Comparison of ENCODE assay signal across 16 cellular contexts in the genomic region with DNA sequence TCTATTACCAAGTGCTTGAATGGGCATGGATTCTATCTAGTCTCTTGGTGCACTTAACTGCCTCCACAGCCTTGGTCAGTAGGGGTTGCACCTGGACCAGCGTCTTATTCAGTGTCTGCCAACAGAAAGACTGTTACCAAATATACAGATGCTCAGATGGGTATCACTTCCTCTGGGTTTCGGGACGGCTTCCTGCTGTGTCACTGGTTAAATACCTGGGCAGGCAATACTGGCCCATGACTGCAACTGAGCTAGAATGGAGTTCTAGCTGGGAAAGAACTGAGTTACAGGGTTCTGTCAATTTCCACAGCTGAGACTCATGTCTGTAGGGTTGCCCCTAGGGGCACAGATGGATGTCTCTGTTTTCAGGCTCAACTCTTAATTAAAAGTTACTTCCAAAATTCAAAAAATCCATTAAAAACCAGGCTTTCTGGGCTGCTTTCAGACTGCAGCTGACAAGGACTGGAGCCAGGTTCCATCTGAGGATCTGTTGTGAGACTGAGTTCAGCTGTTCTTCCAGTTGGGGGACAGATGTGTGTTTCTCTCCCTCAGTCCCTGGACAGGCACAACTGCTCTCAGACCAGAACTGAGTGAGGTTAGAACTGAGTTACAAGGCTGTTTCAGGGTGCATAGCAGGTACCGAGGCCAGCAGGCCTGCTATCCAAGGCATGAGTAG.
A peak's percentile ranks its signal among the peaks of the same experiment; 100 is the strongest.
DNase-seq lines count a peak whose midpoint lies in the region; ATAC-seq lines count a peak whose summit lies in the region.
"Had no signal": no experiment of that assay in that cellular context is flagged by ENCODE, and none has a peak within 500 bp of the region (broad histone marks: within the 10 kb centered on the region; RNA-seq: fewer than 3 reads in every experiment).

No MANE protein-coding gene starts in this region.

- ATAC-seq in GM18868 (IDR thresholded peaks at IDR 0.05; ENCODE audit: unreplicated experiment), result peak; percentile 53
- ATAC-seq in HG02588 (IDR thresholded peaks at IDR 0.05; ENCODE audit: unreplicated experiment), result peak; percentile 57
- ATAC-seq in sciatic nerve, result peak; percentile 95
- no peak for ATAC-seq in HG02884 (IDR thresholded peaks at IDR 0.05; ENCODE audit: unreplicated experiment)
- ATAC-seq: activated CD4-positive, CD25-positive, alpha-beta regulatory T cell treated with anti-CD3 and anti-CD28 coated beads, Interleukin-2, amount 50 U/mL, for 24 hours; activated naive CD8-positive, alpha-beta T cell treated with anti-CD3 and anti-CD28 coated beads, Interleukin-2, amount 50 U/mL, for 24 hours; activated T-helper 17 cell treated with anti-CD3 and anti-CD28 coated beads, Interleukin-2, amount 50 U/mL, for 72 hours; gastroesophageal sphincter; T-helper 17 cell had no signal

- DNase-seq in NAMALWA (ENCODE audit: low spot score) (peak; percentile 5), sciatic nerve (ENCODE audit: low spot score) (no peak), COR-L47 (lab: John Stamatoyannopoulos, UW) (no peak)
- DNase-seq in activated naive CD4-positive, alpha-beta T cell treated with anti-CD3 and anti-CD28 coated beads, Interleukin-2, amount 50 U/mL, for 16 hours, result no peak
- DNase-seq in stimulated activated naive CD4-positive, alpha-beta T cell treated with Interleukin-2 at 50 U/mL for 16 hours (lab: John Stamatoyannopoulos, UW), result no peak
- DNase-seq: activated naive CD8-positive, alpha-beta T cell treated with anti-CD3 and anti-CD28 coated beads, Interleukin-2, amount 50 U/mL, for 24 hours; dorsolateral prefrontal cortex; GDM1; NCI-H2029; T-helper 17 cell had no signal

- intact Hi-C loops in sciatic nerve (cut with DNase I), result no loop called here
